8 cellular contexts compared by ENCODE assay signal in genomic region chr6:43772571-43773049, GRCh38. TPM values are rescaled to one million over a fixed set of nuclear protein-coding genes. Genes with fewer than 3 reads are reported as not detected.
A peak's percentile ranks its signal among the peaks of the same experiment; 100 is the strongest.
DNase-seq lines count a peak whose midpoint lies in the region; FAIRE-seq and TF ChIP-seq lines count a peak whose summit lies in the region.

No MANE protein-coding gene starts in this region.

- H3K4me1 Mint-ChIP-seq in type B pancreatic cell (ENCODE audit: unreplicated experiment): peaks cover 35% of the 10 kb centered on the region

- peaks cover 9% of the 10 kb centered on the region for H3K36me3 Mint-ChIP-seq in type B pancreatic cell

- peaks cover 4% of the 10 kb centered on the region for H3K27me3 Mint-ChIP-seq in type B pancreatic cell

- H3K27ac Mint-ChIP-seq in type B pancreatic cell: peak overlapping the region; percentile 93

- peak overlapping the region; percentile 92 for H3K4me3 ChIP-seq in choroid plexus epithelial cell (ENCODE audit: low read depth, low read length)

- DNase-seq in Daoy (ENCODE audit: low read depth) (peak; percentile 37), NCI-H69 (lab: John Stamatoyannopoulos, UW) (peak; percentile 38), choroid plexus epithelial cell (ENCODE audit: low read depth) (peak; percentile 22), medulla oblongata (ENCODE audit: extremely low spot score) (peak; percentile 54), type B pancreatic cell (ENCODE audit: extremely low spot score, unreplicated experiment) (no peak), epidermal melanocyte (ENCODE audit: insufficient read length, low spot score) (no peak), GM12891 (ENCODE audit: insufficient read length, low spot score) (no peak), NCI-H187 treated with DMSO at 0.1 percent for 48 hours (lab: John Stamatoyannopoulos, UW) (no peak)

- TF ChIP-seq CTCF in choroid plexus epithelial cell (conservative IDR thresholded peaks at IDR 0.05; ENCODE audit: low read depth, low read length) (peak; percentile 30), type B pancreatic cell (conservative IDR thresholded peaks at IDR 0.05) (no peak)

- no peak for FAIRE-seq in GM12891 (lab: Jason Lieb, UNC)

- no peak for TF ChIP-seq POLR2A in GM12891 (IDR thresholded peaks at IDR 0.05; ENCODE audit: low read depth, low read length)

- peak overlapping the region; percentile 96 for H3K4me3 Mint-ChIP-seq in type B pancreatic cell

- no peaks in the 10 kb centered on the region for H3K9me3 Mint-ChIP-seq in type B pancreatic cell

TF ChIP-seq in GM12891, 5 proteins besides CTCF, POLR2A, EP300 and RAD21:
- TF ChIP-seq POLR2AphosphoS5 (IDR thresholded peaks at IDR 0.05; ENCODE audit: low read depth, low read length): no peak
- TF ChIP-seq TAF1 (IDR thresholded peaks at IDR 0.05; ENCODE audit: low read depth, low read length): no peak
- no peak for TF ChIP-seq POU2F2 (IDR thresholded peaks at IDR 0.05; ENCODE audit: low read depth, low read length)
- TF ChIP-seq PAX5 (IDR thresholded peaks at IDR 0.05; ENCODE audit: insufficient read depth, low read length, severe bottlenecking): no peak
- no peak for TF ChIP-seq SPI1 (IDR thresholded peaks at IDR 0.05; ENCODE audit: low read depth, low read length)
TF ChIP-seq in GM12891: peak in this region for 0.

RNA-seq across cellular contexts. Expression of gene VEGFA, which starts 2.6 kb away (rescaled TPM):
- total RNA-seq in Daoy (2014; rRNA removed; shearing (Covaris generic)): 57.1 and 77.5 TPM in 2 replicates
- total RNA-seq in type B pancreatic cell (ENCODE audit: low replicate concordance): 102 and 136 TPM in 2 replicates
- 29.7 TPM for polyA plus RNA-seq in GM12891 (2012; ENCODE audit: low read depth, missing spikeins)

Comparison
In these comparisons a context has a peak if more than half of its experiments do, and no peak if none do; other contexts are left out.
1. DNase-seq: peak in Daoy (single experiment), NCI-H69 (single experiment), choroid plexus epithelial cell (single experiment) and medulla oblongata (single experiment); none in type B pancreatic cell (single experiment), epidermal melanocyte (single experiment), GM12891 (single experiment) and NCI-H187 treated with DMSO at 0.1 percent for 48 hours (single experiment).